13 cellular contexts compared by ENCODE assay signal in genomic region chr19:47132522-47132852, GRCh38. TPM values are rescaled to one million over a fixed set of nuclear protein-coding genes. Genes with fewer than 3 reads are reported as not detected.
A peak's percentile ranks its signal among the peaks of the same experiment; 100 is the strongest.
DNase-seq lines count a peak whose midpoint lies in the region; ATAC-seq and TF ChIP-seq lines count a peak whose summit lies in the region.
"Had no signal": no experiment of that assay in that cellular context is flagged by ENCODE, and none has a peak within 500 bp of the region (broad histone marks: within the 10 kb centered on the region; RNA-seq: fewer than 3 reads in every experiment).

No MANE protein-coding gene starts in this region.

- H3K27me3 ChIP-seq in BE2C (no peaks in the 10 kb centered on the region), HCT116 (ENCODE audit: insufficient read depth, low read length) (no peaks in the 10 kb centered on the region)

- H3K36me3 ChIP-seq in BE2C, result peaks cover 15% of the 10 kb centered on the region
- H3K36me3 ChIP-seq in HCT116 (ENCODE audit: control insufficient read depth in 1 of 2, insufficient read depth in 2 of 2, low read length in 2 of 2), result peaks cover 5 to 11% of the 10 kb centered on the region in 2 experiments; a peak in 2 of 4 replicates

- peak overlapping the region; percentile 98 for H3K4me3 ChIP-seq in BE2C (ENCODE audit: low read depth, low read length)
- H3K4me3 ChIP-seq in HCT116 (replicated peaks in 1 of 2; ENCODE audit: low read depth in 1 of 2, low read length in 2 of 2), result peak overlapping the region; percentile 98 to 100; a peak in 3 of 4 replicates

- peaks cover 2% of the 10 kb centered on the region; the same call in 1 of the 2 replicates for H3K4me1 ChIP-seq in BE2C
- H3K4me1 ChIP-seq in HCT116 (ENCODE audit: control insufficient read depth in 1 of 2, insufficient read depth in 2 of 2, low read length in 2 of 2), result peaks cover 37 to 59% of the 10 kb centered on the region in 2 experiments

- H3K36me3 Mint-ChIP-seq in activated CD8-positive, alpha-beta T cell treated with anti-CD3 and anti-CD28 coated beads for 36 hours (ENCODE audit: low read depth), result peaks cover 44% of the 10 kb centered on the region
- H3K36me3 Mint-ChIP-seq in memory B cell, result no peaks in the 10 kb centered on the region

- peak overlapping the region; percentile 10 for H3K27ac Mint-ChIP-seq in activated CD8-positive, alpha-beta T cell treated with anti-CD3 and anti-CD28 coated beads for 36 hours
- H3K27ac Mint-ChIP-seq in memory B cell, result no peak overlapping the region

- H3K9me3 Mint-ChIP-seq in activated CD8-positive, alpha-beta T cell treated with anti-CD3 and anti-CD28 coated beads for 36 hours, result peaks cover 6% of the 10 kb centered on the region
- H3K9me3 Mint-ChIP-seq in memory B cell, result peaks cover 2% of the 10 kb centered on the region

- peaks cover 2% of the 10 kb centered on the region for H3K27me3 Mint-ChIP-seq in activated CD8-positive, alpha-beta T cell treated with anti-CD3 and anti-CD28 coated beads for 36 hours
- no peaks in the 10 kb centered on the region for H3K27me3 Mint-ChIP-seq in memory B cell

- CTCF ChIA-PET in HCT116 (lab: Charles Lee), result interaction anchor here (1.0 kb wide), 1 partner anchor 53 kb away, joined by 5 read pairs; no protein-coding TSS in a partner anchor
- CTCF ChIA-PET in activated CD8-positive, alpha-beta T cell treated with anti-CD3 and anti-CD28 coated beads for 36 hours (lab: Charles Lee), result interaction anchor here (0.9 to 3.4 kb wide), 11 partner anchors 11 to 120 kb away, joined by 3 to 18 read pairs (median 9); partner anchors contain the start of gene ZC3H4

- RAD21 ChIA-PET in HCT116 (lab: Charles Lee; ENCODE audit: low non-redundant PET in 1 of 2, low total read pairs in 2 of 2, uncharacterized antibody in 2 of 2, unreplicated experiment in 2 of 2), result interaction anchor here (0.7 kb wide), 2 partner anchors 59 to 263 kb away, joined by 3 read pairs; no protein-coding TSS in a partner anchor

- peaks cover 13% of the 10 kb centered on the region; the same call in 1 of the 2 replicates for H4K20me1 ChIP-seq in HCT116 (ENCODE audit: insufficient read depth)

- peaks cover 68% of the 10 kb centered on the region for H3K79me2 ChIP-seq in HCT116 (ENCODE audit: insufficient read depth, low read length)

- ATAC-seq in HCT116 (no peak), memory B cell (ENCODE audit: low read depth) (no peak), GM18505 (IDR thresholded peaks at IDR 0.05; ENCODE audit: unreplicated experiment) (no peak), GM18519 (IDR thresholded peaks at IDR 0.05; ENCODE audit: low FRiP score, unreplicated experiment) (no peak)
- no peak for ATAC-seq in activated CD8-positive, alpha-beta T cell treated with anti-CD3 and anti-CD28 coated beads for 36 hours

- no peak overlapping the region for H2AFZ ChIP-seq in HCT116 (ENCODE audit: low read depth, low read length, poor library complexity, severe bottlenecking)

- TF ChIP-seq POLR2A in HCT116 (IDR thresholded peaks at IDR 0.05; ENCODE audit: borderline replicate concordance, extremely low read depth, insufficient read depth, insufficient read length), result no peak
- no peak for TF ChIP-seq POLR2A in GM18505 (IDR thresholded peaks at IDR 0.05; ENCODE audit: borderline replicate concordance, extremely low read depth, insufficient read depth, insufficient read length)

- no peak for DNase-seq in BE2C
- no peak for DNase-seq in HCT116 (ENCODE audit: low read depth, low spot score)
- no peak for DNase-seq in activated CD8-positive, alpha-beta T cell treated with anti-CD3 and anti-CD28 coated beads for 36 hours
- no peak for DNase-seq in memory B cell (ENCODE audit: low spot score in 2 of 2)
- DNase-seq in NCI-H1436 treated with DMSO at 0.1 percent for 48 hours (lab: John Stamatoyannopoulos, UW), result no peak
- DNase-seq in D341Med (ENCODE audit: low spot score), result no peak
- DNase-seq: KG1; NCI-H446; stimulated activated CD4-positive, alpha-beta T cell treated with anti-CD3 and anti-CD28 coated beads, Interleukin-12 subunit alpha, Interleukin-12 subunit beta, amount 100 ng/mL, for 4 hours; stimulated activated naive CD4-positive, alpha-beta T cell treated with Interleukin-2 at 50 U/mL for 16 hours; T1000 had no signal

- BruUV-seq in HCT116 (replicated peaks; lab: Mats Ljungman, UMichigan), result no TSS peak

- peak overlapping the region; percentile 86 for H3K27ac ChIP-seq in HCT116 (ENCODE audit: low read depth, low read length)

- H3K4me3 Mint-ChIP-seq in activated CD8-positive, alpha-beta T cell treated with anti-CD3 and anti-CD28 coated beads for 36 hours, result peak overlapping the region; percentile 100
- H3K4me3 Mint-ChIP-seq in memory B cell, result peak overlapping the region; percentile 91

- no peaks in the 10 kb centered on the region for H3K9me2 ChIP-seq in HCT116 (ENCODE audit: insufficient read depth)

- H3K4me2 ChIP-seq in HCT116 (ENCODE audit: low read length), result peak overlapping the region; percentile 96

- H3K9ac ChIP-seq in HCT116 (ENCODE audit: low read length), result peak overlapping the region; percentile 94; the same call in 1 of the 2 replicates

- POLR2A ChIA-PET in HCT116 (lab: Charles Lee), result interaction anchor here (1.2 kb wide), 1 partner anchor 12 kb away, joined by 3 read pairs; no protein-coding TSS in a partner anchor
- POLR2A ChIA-PET in activated CD8-positive, alpha-beta T cell treated with anti-CD3 and anti-CD28 coated beads for 36 hours (lab: Charles Lee), result interaction anchor here (1.2 to 2.8 kb wide), 7 partner anchors 13 to 112 kb away, joined by 3 to 22 read pairs (median 8); partner anchors contain the start of gene ZC3H4

- TF ChIP-seq RAD21 in HCT116 (IDR thresholded peaks at IDR 0.05; ENCODE audit: low read depth), result no peak

- TF ChIP-seq CTCF in BE2C (IDR thresholded peaks at IDR 0.05; ENCODE audit: low read depth, low read length), result no peak
- TF ChIP-seq CTCF in HCT116 (IDR thresholded peaks at IDR 0.05 in 2 of 3, conservative IDR thresholded peaks at IDR 0.05 in 1 of 3; ENCODE audit: borderline replicate concordance in 1 of 3, insufficient read depth in 1 of 3, low read depth in 2 of 3, low read length in 2 of 3), result no peak
- TF ChIP-seq CTCF in activated CD8-positive, alpha-beta T cell treated with anti-CD3 and anti-CD28 coated beads for 36 hours (IDR thresholded peaks at IDR 0.05), result no peak

- peaks cover 40% of the 10 kb centered on the region for H3K4me1 Mint-ChIP-seq in activated CD8-positive, alpha-beta T cell treated with anti-CD3 and anti-CD28 coated beads for 36 hours (ENCODE audit: low read depth)
- H3K4me1 Mint-ChIP-seq in memory B cell, result peaks cover 29% of the 10 kb centered on the region

- H3K9me3 ChIP-seq in BE2C (no peaks in the 10 kb centered on the region), HCT116 (ENCODE audit: control insufficient read depth in 1 of 2, insufficient read depth in 1 of 2, low read depth in 1 of 2, low read length in 2 of 2) (peaks cover 0 to 4% of the 10 kb centered on the region in 2 experiments; a peak in 1 of 4 replicates)

- intact Hi-C loops in HCT116 (cut with micrococcal nuclease), result no loop called here
- intact Hi-C loops in activated CD8-positive, alpha-beta T cell treated with anti-CD3 and anti-CD28 coated beads for 36 hours (cut with micrococcal nuclease), result no loop called here

TF ChIP-seq in HCT116, 20 proteins besides CTCF, POLR2A, EP300 and RAD21 (continues in another document):
- TF ChIP-seq ZNF274 (IDR thresholded peaks at IDR 0.05; ENCODE audit: low read depth, low read length), result no peak
- TF ChIP-seq ZFX (IDR thresholded peaks at IDR 0.05), result no peak
- no peak for TF ChIP-seq SIN3A (IDR thresholded peaks at IDR 0.05; ENCODE audit: low read depth)
- TF ChIP-seq ZBTB33 (IDR thresholded peaks at IDR 0.05; ENCODE audit: extremely low read depth, insufficient replicate concordance, low read length), result no peak
- TF ChIP-seq SP1 (IDR thresholded peaks at IDR 0.05; ENCODE audit: low read depth), result no peak
- no peak for TF ChIP-seq TCF7L2 (IDR thresholded peaks at IDR 0.05; ENCODE audit: borderline replicate concordance, extremely low read depth, insufficient read depth, insufficient read length)
- no peak for TF ChIP-seq CEBPB (IDR thresholded peaks at IDR 0.05; ENCODE audit: low read depth)
- no peak for TF ChIP-seq YY1 (IDR thresholded peaks at IDR 0.05; ENCODE audit: extremely low read depth, insufficient replicate concordance, low read depth, low read length)
- no peak for TF ChIP-seq SRF (IDR thresholded peaks at IDR 0.05; ENCODE audit: low read depth)

RNA-seq across cellular contexts. Expression of gene SAE1, which starts 1.9 kb away (rescaled TPM):
- 148 TPM for polyA plus RNA-seq in BE2C (2012; ENCODE audit: insufficient read depth, insufficient read length, low read depth)
- total RNA-seq in HCT116 (2021; ENCODE audit: unreplicated experiment), result 213 TPM
- polyA plus RNA-seq in HCT116 (2012), result 154 and 195 TPM in 2 replicates
- 100 to 1,000 TPM; 125 to 127 TPM for total RNA-seq in activated CD8-positive, alpha-beta T cell treated with anti-CD3 and anti-CD28 coated beads for 36 hours

RNA-seq across cellular contexts. Expression of gene ZC3H4, which starts 18.9 kb away (rescaled TPM):
- 17.5 TPM for polyA plus RNA-seq in BE2C (2012; ENCODE audit: insufficient read depth, insufficient read length, low read depth)
- 45.1 TPM for total RNA-seq in HCT116 (2021; ENCODE audit: unreplicated experiment)
- 14.0 and 16.4 TPM in 2 replicates for polyA plus RNA-seq in HCT116 (2012)
- 10 to 100 TPM; 68.5 to 70.2 TPM for total RNA-seq in activated CD8-positive, alpha-beta T cell treated with anti-CD3 and anti-CD28 coated beads for 36 hours
